In genomic region chr17:80877095-80877828, GRCh38 we compare ENCODE assay signal across 9 cellular contexts.
A peak's percentile ranks its signal among the peaks of the same experiment; 100 is the strongest.
DNase-seq lines count a peak whose midpoint lies in the region; ATAC-seq, FAIRE-seq and TF ChIP-seq lines count a peak whose summit lies in the region.
"Had no signal": no experiment of that assay in that cellular context is flagged by ENCODE, and none has a peak within 500 bp of the region (broad histone marks: within the 10 kb centered on the region; RNA-seq: fewer than 3 reads in every experiment).

No MANE protein-coding gene starts in this region.

- DNase-seq in Peyer's patch: peak; percentile 39 to 56 (median 56)
- no peak for DNase-seq in effector memory CD4-positive, alpha-beta T cell
- no peak for DNase-seq in NCI-H146 (lab: John Stamatoyannopoulos, UW)
- DNase-seq in SIG-M5 treated with dmso at 0.1 percent for 504 hours (lab: John Stamatoyannopoulos, UW; ENCODE audit: unreplicated experiment): no peak
- DNase-seq in Ammon's horn (ENCODE audit: low spot score): no peak
- DNase-seq in RCC 7860 (ENCODE audit: low spot score): no peak

- peak overlapping the region in 2 of 4 donors; percentile 9 to 24 for H3K4me3 ChIP-seq in Peyer's patch
- peak overlapping the region; percentile 42 for H3K4me3 ChIP-seq in effector memory CD4-positive, alpha-beta T cell (ENCODE audit: insufficient read depth, low read depth, low read length, poor library complexity, severe bottlenecking)

- no peak for TF ChIP-seq CTCF in Peyer's patch (IDR thresholded peaks at IDR 0.05)

- H3K27me3 ChIP-seq in Peyer's patch: no peaks in the 10 kb centered on the region
- H3K27me3 ChIP-seq in effector memory CD4-positive, alpha-beta T cell (replicated peaks; ENCODE audit: control insufficient read depth, insufficient read depth, low read length, poor library complexity, severe bottlenecking): no peaks in the 10 kb centered on the region

- peak overlapping the region in 2 of 4 donors; percentile 10 to 65 for H3K27ac ChIP-seq in Peyer's patch
- peak overlapping the region; percentile 25 for H3K27ac ChIP-seq in effector memory CD4-positive, alpha-beta T cell (ENCODE audit: insufficient read depth, low read length, poor library complexity, severe bottlenecking)

- peaks cover 0 to 15% (median 3%) of the 10 kb centered on the region in 4 donors for H3K4me1 ChIP-seq in Peyer's patch
- H3K4me1 ChIP-seq in effector memory CD4-positive, alpha-beta T cell (ENCODE audit: control insufficient read depth, insufficient read depth, low read length, poor library complexity, severe bottlenecking): peaks cover 24% of the 10 kb centered on the region

- peaks cover 0 to 20% (median 0%) of the 10 kb centered on the region in 3 donors for H3K36me3 ChIP-seq in Peyer's patch
- H3K36me3 ChIP-seq in effector memory CD4-positive, alpha-beta T cell (ENCODE audit: control insufficient read depth, insufficient read depth, low read length): peaks cover 6% of the 10 kb centered on the region

- TF ChIP-seq POLR2A in Peyer's patch (IDR thresholded peaks at IDR 0.05): no peak

- peak; percentile 91 for ATAC-seq in GM18517 (IDR thresholded peaks at IDR 0.05; ENCODE audit: unreplicated experiment)
- ATAC-seq in HG02610 (IDR thresholded peaks at IDR 0.05; ENCODE audit: unreplicated experiment): peak; percentile 92
- ATAC-seq: right cardiac atrium had no signal

- no peaks in the 10 kb centered on the region for H3K9me3 ChIP-seq in Peyer's patch
- H3K9me3 ChIP-seq in effector memory CD4-positive, alpha-beta T cell (ENCODE audit: control insufficient read depth, low read length): no peaks in the 10 kb centered on the region

- no peak for FAIRE-seq in RCC 7860 (lab: Jason Lieb, UNC)

Comparison
In these comparisons a context has a peak if more than half of its experiments do, and no peak if none do; other contexts are left out.
1. DNase-seq: peak in Peyer's patch (3 of 3); none in effector memory CD4-positive, alpha-beta T cell (0 of 3), NCI-H146 (single experiment), SIG-M5 treated with dmso at 0.1 percent for 504 hours (single experiment), Ammon's horn (single experiment) and RCC 7860 (single experiment).